ENCODE assay signal across 15 cellular contexts in the genomic region with DNA sequence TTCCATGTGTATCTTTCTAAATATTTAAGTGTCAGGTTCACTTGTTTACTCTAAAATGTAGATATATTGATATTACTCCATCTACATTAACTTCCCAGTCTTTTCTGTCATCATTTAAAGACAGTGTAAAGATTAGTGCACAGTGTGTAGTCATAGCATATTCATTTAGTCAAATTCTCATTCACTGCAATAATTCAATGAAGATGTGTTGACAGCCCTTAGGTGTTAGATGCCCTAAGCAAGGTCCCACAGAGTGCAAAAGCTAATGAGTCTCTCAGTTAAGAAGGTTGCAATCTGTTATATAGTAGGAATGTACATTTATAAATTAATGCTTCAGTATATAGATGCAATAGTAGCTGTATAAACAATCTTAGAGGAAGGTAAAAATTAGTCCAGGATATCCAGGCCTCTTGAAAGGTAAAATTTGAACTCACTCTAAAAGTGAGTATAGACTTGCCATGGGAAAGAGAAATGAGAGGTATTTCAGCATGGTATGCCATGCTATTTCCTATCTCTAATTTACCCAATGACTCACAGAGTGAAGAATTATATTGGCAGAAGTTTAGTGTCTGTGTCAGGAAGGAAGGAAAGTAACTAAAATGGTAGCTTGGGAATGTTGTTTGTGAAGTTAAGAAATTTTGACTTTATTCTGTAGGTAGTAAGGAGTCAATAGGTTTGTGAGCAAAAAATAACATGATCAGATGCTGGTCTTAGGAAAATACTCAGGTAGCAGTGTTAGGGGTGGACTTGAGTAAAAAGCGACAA.
DNase-seq lines count a peak whose midpoint lies in the region; ATAC-seq and TF ChIP-seq lines count a peak whose summit lies in the region.
"Had no signal": no experiment of that assay in that cellular context is flagged by ENCODE, and none has a peak within 500 bp of the region (broad histone marks: within the 10 kb centered on the region; RNA-seq: fewer than 3 reads in every experiment).

No MANE protein-coding gene starts in this region.

- H3K9me2 ChIP-seq in PC-3 (replicated peaks; ENCODE audit: low read length), result no peaks in the 10 kb centered on the region

- no peak overlapping the region for H2BK120ac ChIP-seq in mesendoderm (ENCODE audit: low read depth, low read length)

- no peaks in the 10 kb centered on the region for H3K9me3 ChIP-seq in PC-3 (ENCODE audit: low read length)
- H3K9me3 ChIP-seq: mucosa of descending colon, Peyer's patch had no signal

- H3K36me3 ChIP-seq in PC-3 (ENCODE audit: low read depth, low read length) (no peaks in the 10 kb centered on the region; the same call in 1 of the 2 replicates), mesendoderm (ENCODE audit: control insufficient read depth, insufficient read depth, low read length) (no peaks in the 10 kb centered on the region)
- H3K36me3 ChIP-seq: Peyer's patch had no signal

- H3K27ac ChIP-seq in PC-3 (ENCODE audit: low read length) (peak overlapping the region; percentile 46), epithelial cell of prostate (peak overlapping the region; percentile 25), mesendoderm (ENCODE audit: low read depth, low read length) (no peak overlapping the region)
- H3K27ac ChIP-seq: HL-60, Peyer's patch had no signal

- no peaks in the 10 kb centered on the region for H4K20me1 ChIP-seq in PC-3 (ENCODE audit: low read length)

- H2BK5ac ChIP-seq in mesendoderm (ENCODE audit: low read length), result no peak overlapping the region

- H3K79me1 ChIP-seq in mesendoderm (ENCODE audit: low read length), result no peaks in the 10 kb centered on the region

- TF ChIP-seq CTCF in PC-3 (conservative IDR thresholded peaks at IDR 0.05; ENCODE audit: low read depth, low read length), result no peak

- H3K9ac ChIP-seq in PC-3 (ENCODE audit: low read length), result no peak overlapping the region
- H3K9ac ChIP-seq in mesendoderm (ENCODE audit: low read length), result no peak overlapping the region

- no peaks in the 10 kb centered on the region for H3F3A ChIP-seq in PC-3 (ENCODE audit: low read length, unreplicated experiment)

- H2AFZ ChIP-seq in PC-3 (ENCODE audit: low read length), result 0 out of 2 replicates have a peak overlapping the region, but pooled peaks have one; percentile 24

- no peaks in the 10 kb centered on the region for H3K79me2 ChIP-seq in PC-3 (ENCODE audit: low read length)
- H3K79me2 ChIP-seq in mesendoderm (ENCODE audit: control insufficient read depth, insufficient read depth, low read length), result no peaks in the 10 kb centered on the region

- no peak overlapping the region for H2AK5ac ChIP-seq in mesendoderm (ENCODE audit: low read length)

- peak; percentile 86 for DNase-seq in EH (ENCODE audit: low read depth)
- DNase-seq in PC-3, result peak; percentile 65
- no peak for DNase-seq in epithelial cell of prostate (ENCODE audit: low read depth, low spot score)
- DNase-seq in mesendoderm, result peak; percentile 16
- DNase-seq in NCI-H2227 (lab: John Stamatoyannopoulos, UW; ENCODE audit: unreplicated experiment), result no peak
- DNase-seq in NK-92 treated with Interleukin-12 subunit alpha and Interleukin-12 subunit beta, amount 100 ng/mL, for 24 hours (lab: John Stamatoyannopoulos, UW), result no peak
- DNase-seq in NCI-H2029 (lab: John Stamatoyannopoulos, UW), result no peak
- DNase-seq: CD4-positive, alpha-beta T cell; effector CD8-positive, alpha-beta T cell; mucosa of descending colon; MV-4-11; NCI-H510A; Peyer's patch had no signal

- no peak overlapping the region for H3K4ac ChIP-seq in mesendoderm (ENCODE audit: low read depth, low read length)

- CTCF ChIA-PET in PC-3 (lab: Charles Lee), result no interaction called here

- no peak overlapping the region for H3K4me3 ChIP-seq in PC-3 (ENCODE audit: low read length)
- no peak overlapping the region for H3K4me3 ChIP-seq in mesendoderm (ENCODE audit: low read length)
- H3K4me3 ChIP-seq: mucosa of descending colon, Peyer's patch had no signal

- H3K4me2 ChIP-seq in PC-3 (ENCODE audit: low read length) (peak overlapping the region; percentile 28; the same call in 1 of the 2 replicates), mesendoderm (ENCODE audit: low read length) (no peak overlapping the region)

- H3K18ac ChIP-seq in mesendoderm (ENCODE audit: low read length), result no peak overlapping the region

- intact Hi-C loops in PC-3 (cut with micrococcal nuclease), result no loop called here

- no peak overlapping the region for H4K8ac ChIP-seq in mesendoderm (ENCODE audit: low read depth, low read length)

- H4K5ac ChIP-seq in mesendoderm (ENCODE audit: low read length), result no peak overlapping the region

- no peak overlapping the region for H3K23ac ChIP-seq in mesendoderm (ENCODE audit: low read length)

- no peak overlapping the region for H2BK15ac ChIP-seq in mesendoderm (replicated peaks; ENCODE audit: low read depth)

- H3K56ac ChIP-seq in mesendoderm (ENCODE audit: low read length), result no peak overlapping the region

- BruUV-seq in PC-3 (replicated peaks; lab: Mats Ljungman, UMichigan), result no TSS peak

- no CpG with 5 or more reads among the region's 1 CpG for WGBS in mesendoderm (ENCODE audit: extremely low coverage, insufficient coverage, low lambda C conversion rate)

- no peaks in the 10 kb centered on the region for H3K27me3 ChIP-seq in PC-3 (ENCODE audit: low read length)
- H3K27me3 ChIP-seq in mesendoderm (ENCODE audit: insufficient read depth, low read length, poor library complexity), result no peaks in the 10 kb centered on the region
- H3K27me3 ChIP-seq: Peyer's patch had no signal

- POLR2A ChIA-PET in PC-3 (lab: Charles Lee; ENCODE audit: unreplicated experiment), result no interaction called here

- peak; percentile 83 for ATAC-seq in PC-3
- ATAC-seq in HG03469 (IDR thresholded peaks at IDR 0.05; ENCODE audit: unreplicated experiment), result no peak
- ATAC-seq: mucosa of descending colon had no signal

- H3K4me1 ChIP-seq in PC-3 (ENCODE audit: insufficient read depth, low read length) (peaks cover 11% of the 10 kb centered on the region), mesendoderm (ENCODE audit: control insufficient read depth, low read depth, low read length) (no peaks in the 10 kb centered on the region)
- H3K4me1 ChIP-seq: Peyer's patch had no signal

Comparison
In these comparisons a context has a peak if more than half of its experiments do, and no peak if none do; other contexts are left out.
1. DNase-seq: peak in EH (single experiment), PC-3 (single experiment) and mesendoderm (single experiment); none in epithelial cell of prostate (single experiment), NCI-H2227 (single experiment), NK-92 treated with Interleukin-12 subunit alpha and Interleukin-12 subunit beta, amount 100 ng/mL, for 24 hours (single experiment) and NCI-H2029 (single experiment).